In the genomic region with DNA sequence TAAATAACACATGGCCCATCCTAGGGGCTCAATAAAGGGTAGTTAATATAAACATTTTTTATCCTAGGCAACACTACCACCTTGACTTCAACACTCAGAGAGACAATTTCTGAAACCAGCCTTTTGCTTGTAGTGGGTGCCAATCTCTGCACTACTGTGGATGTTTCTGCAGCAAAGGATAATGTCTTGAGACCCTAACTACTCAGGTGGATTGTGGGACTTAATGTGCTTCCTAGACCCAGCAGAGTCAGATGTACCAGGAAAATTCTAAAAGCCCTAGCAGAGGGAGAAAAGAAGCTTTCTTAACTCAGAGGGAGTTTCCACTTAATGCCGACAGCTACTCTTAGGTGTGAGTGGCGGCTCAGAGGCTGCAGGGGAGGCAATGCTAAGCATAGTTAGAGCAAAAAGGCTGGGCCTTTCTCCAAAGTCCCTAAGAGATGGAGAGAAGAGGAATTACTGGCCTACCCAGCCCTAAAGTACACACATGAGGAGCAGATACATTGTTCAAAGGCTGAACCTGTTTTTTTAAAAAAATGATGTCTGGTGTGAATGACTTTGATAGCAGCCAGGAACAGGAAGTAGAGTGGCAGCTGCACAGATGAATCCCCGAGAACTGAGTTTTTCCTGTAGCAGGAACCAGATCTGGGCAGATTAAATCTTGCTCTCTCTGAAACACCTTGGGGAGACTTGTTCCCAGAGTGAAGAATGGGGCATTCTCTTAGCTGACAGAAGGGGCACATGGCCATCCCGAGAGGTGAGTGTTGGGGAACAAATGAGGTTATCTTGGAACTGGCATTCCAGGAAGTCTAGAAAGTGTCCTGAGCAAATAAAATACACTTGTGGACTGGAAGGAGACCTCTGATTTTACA, we compare ENCODE assay signal across 9 cellular contexts. TPM values are rescaled to one million over a fixed set of nuclear protein-coding genes. Genes with fewer than 3 reads are reported as not detected.
DNase-seq lines count a peak whose midpoint lies in the region; ATAC-seq and TF ChIP-seq lines count a peak whose summit lies in the region.
"Had no signal": no experiment of that assay in that cellular context is flagged by ENCODE, and none has a peak within 500 bp of the region (broad histone marks: within the 10 kb centered on the region; RNA-seq: fewer than 3 reads in every experiment).

No MANE protein-coding gene starts in this region.

- no peaks in the 10 kb centered on the region for H3K4me1 ChIP-seq in gastrocnemius medialis

- in situ Hi-C loops in gastrocnemius medialis (cut with MboI; ENCODE audit: low sequenced_read_pairs in 4 of 4), result no loop called here

- no peak overlapping the region for H3K4me3 ChIP-seq in gastrocnemius medialis
- H3K4me3 ChIP-seq: prostate gland had no signal

- no peaks in the 10 kb centered on the region for H3K27me3 ChIP-seq in gastrocnemius medialis

- peak in 4 of 6 experiments; percentile 15 to 39 (median 24) for DNase-seq in stimulated activated naive CD4-positive, alpha-beta T cell (lab: John Stamatoyannopoulos, UW)
- no peak for DNase-seq in stimulated activated naive CD4-positive, alpha-beta T cell treated with Interleukin-2 at 50 U/mL for 16 hours (lab: John Stamatoyannopoulos, UW)
- DNase-seq in T-cell (peak in 11 of 34 experiments; percentile 1 to 27 (median 4)), kidney glomerular epithelial cell (lab: John Stamatoyannopoulos, UW) (peak; percentile 89), gastrocnemius medialis (no peak), NCI-H82 treated with DMSO at 0.1 percent for 48 hours (lab: John Stamatoyannopoulos, UW; ENCODE audit: unreplicated experiment) (no peak)
- DNase-seq in effector CD8-positive, alpha-beta T cell (lab: John Stamatoyannopoulos, UW), result no peak

- no peaks in the 10 kb centered on the region for H3K36me3 ChIP-seq in gastrocnemius medialis
- H3K36me3 ChIP-seq: prostate gland had no signal

- H3K27ac ChIP-seq in gastrocnemius medialis, result no peak overlapping the region
- H3K27ac ChIP-seq: prostate gland had no signal

- peak overlapping the region; percentile 58 to 92 for H3K27ac Mint-ChIP-seq in T-cell

- CTCF ChIA-PET in T-cell (lab: Charles Lee), result no interaction called here

- no peaks in the 10 kb centered on the region for H3K27me3 Mint-ChIP-seq in T-cell

- TF ChIP-seq POLR2A in gastrocnemius medialis (IDR thresholded peaks at IDR 0.05), result no peak

- intact Hi-C loops in gastrocnemius medialis (cut with DNase I; ENCODE audit: low total_unique reads), result no loop called here

- POLR2A ChIA-PET in T-cell (lab: Charles Lee), result no interaction called here

- H3K36me3 Mint-ChIP-seq in T-cell, result no peaks in the 10 kb centered on the region

- ATAC-seq in T-cell (replicated peaks in 1 of 4), result peak; percentile 71 to 88 (median 82)
- ATAC-seq in gastrocnemius medialis, result no peak
- no peak for ATAC-seq in HG03159 (IDR thresholded peaks at IDR 0.05; ENCODE audit: unreplicated experiment)

- H3K4me3 Mint-ChIP-seq in T-cell, result peak overlapping the region; percentile 34 to 56 (median 53)

- H3K9me3 ChIP-seq in gastrocnemius medialis, result no peaks in the 10 kb centered on the region
- H3K9me3 ChIP-seq: prostate gland had no signal

- TF ChIP-seq CTCF in gastrocnemius medialis (IDR thresholded peaks at IDR 0.05 in 4 of 5, conservative IDR thresholded peaks at IDR 0.05 in 1 of 5), result no peak

- H3K9me3 Mint-ChIP-seq in T-cell, result peaks cover 0 to 11% (median 8%) of the 10 kb centered on the region in 3 donors

- H3K4me1 Mint-ChIP-seq in T-cell, result peaks cover 21 to 26% (median 22%) of the 10 kb centered on the region in 3 donors

RNA-seq across cellular contexts. Expression of a gene that starts 33.5 kb away (rescaled TPM):
- total RNA-seq in T-cell (10 to 100 TPM; 17.3 to 29.9 (median 24.2) TPM), gastrocnemius medialis (10 to 100 TPM; 33.4 to 42.8 (median 36.6) TPM)

Comparison
In these comparisons a context has a peak if more than half of its experiments do, and no peak if none do; other contexts are left out.
1. DNase-seq: peak in stimulated activated naive CD4-positive, alpha-beta T cell (4 of 6) and kidney glomerular epithelial cell (single experiment); none in stimulated activated naive CD4-positive, alpha-beta T cell treated with Interleukin-2 at 50 U/mL for 16 hours (single experiment), gastrocnemius medialis (0 of 2), NCI-H82 treated with DMSO at 0.1 percent for 48 hours (single experiment) and effector CD8-positive, alpha-beta T cell (single experiment).
2. ATAC-seq: peak in T-cell (4 of 4); none in gastrocnemius medialis (0 of 2) and HG03159 (single experiment).